ENCODE assay signal across 14 cellular contexts in genomic region chr7:47591655-47592572, GRCh38. TPM values are rescaled to one million over a fixed set of nuclear protein-coding genes. Genes with fewer than 3 reads are reported as not detected.
A peak's percentile ranks its signal among the peaks of the same experiment; 100 is the strongest.
DNase-seq lines count a peak whose midpoint lies in the region; ATAC-seq and TF ChIP-seq lines count a peak whose summit lies in the region.
"Had no signal": no experiment of that assay in that cellular context is flagged by ENCODE, and none has a peak within 500 bp of the region (broad histone marks: within the 10 kb centered on the region; RNA-seq: fewer than 3 reads in every experiment).

No MANE protein-coding gene starts in this region.

- TF ChIP-seq CTCF in cardiac fibroblast (IDR thresholded peaks at IDR 0.05; ENCODE audit: low read depth, low read length) (no peak), left lung (IDR thresholded peaks at IDR 0.05) (no peak), type B pancreatic cell (conservative IDR thresholded peaks at IDR 0.05) (no peak), transverse colon (IDR thresholded peaks at IDR 0.05) (no peak)

- H3K36me3 ChIP-seq in HUES64 (ENCODE audit: insufficient read depth, low read length) (no peaks in the 10 kb centered on the region), left lung (no peaks in the 10 kb centered on the region), transverse colon (no peaks in the 10 kb centered on the region)
- H3K36me3 ChIP-seq: adrenal gland had no signal

- H3K9ac ChIP-seq in HUES64 (ENCODE audit: low read depth, low read length) = no peak overlapping the region; the same call in 1 of the 2 replicates

- H3K36me3 Mint-ChIP-seq in type B pancreatic cell = no peaks in the 10 kb centered on the region

- peak; percentile 50 for ATAC-seq in left lung
- no peak for ATAC-seq in HG03439 (IDR thresholded peaks at IDR 0.05; ENCODE audit: unreplicated experiment)
- ATAC-seq: mucosa of descending colon had no signal

- H3K27ac ChIP-seq in HUES64 (ENCODE audit: low read depth, low read length) = peak overlapping the region; percentile 32; the same call in 1 of the 2 replicates
- H3K27ac ChIP-seq in left lung = peak overlapping the region in 1 of 2 donors; percentile 8
- H3K27ac ChIP-seq in transverse colon = no peak overlapping the region

- peaks cover 6% of the 10 kb centered on the region for H3K9me3 ChIP-seq in HUES64 (ENCODE audit: insufficient read depth, low read depth, low read length)
- peaks cover 0 to 10% of the 10 kb centered on the region in 2 donors for H3K9me3 ChIP-seq in left lung
- H3K9me3 ChIP-seq in transverse colon = peaks cover 6% of the 10 kb centered on the region in 2 donors

- peaks cover 3% of the 10 kb centered on the region for H3K27me3 Mint-ChIP-seq in type B pancreatic cell

- no peak for TF ChIP-seq POLR2A in transverse colon (IDR thresholded peaks at IDR 0.05)

- in situ Hi-C loops in transverse colon (cut with MboI; ENCODE audit: low pct_ligation_motif_present in 1 of 4, low pct_unique_long_range_greater_than_20kb in 1 of 4, low sequenced_read_pairs in 3 of 4) = loop anchor here in 2 of 4 donors (25.0 kb wide), 2 partner anchors 130 to 220 kb away; no protein-coding TSS in a partner anchor

- H3K27ac Mint-ChIP-seq in type B pancreatic cell = peak overlapping the region; percentile 51

- H3K9me3 Mint-ChIP-seq in type B pancreatic cell = peaks cover 3% of the 10 kb centered on the region

- 63% methylated on average over 17 of the region's 17 CpGs for WGBS in HUES64
- 64 to 73% methylated on average over 15 to 17 of the region's 17 CpGs for WGBS in transverse colon (ENCODE audit: low coverage in 1 of 2), 2 donors

- H3K4me3 ChIP-seq in HUES64 (ENCODE audit: low read length) (no peak overlapping the region), cardiac fibroblast (replicated peaks in 1 of 2; ENCODE audit: low read depth in 2 of 2, low read length in 2 of 2) (no peak overlapping the region), left lung (no peak overlapping the region), transverse colon (no peak overlapping the region)
- H3K4me3 ChIP-seq: adrenal gland, mucosa of descending colon had no signal

- H3K27me3 ChIP-seq in HUES64 (ENCODE audit: insufficient read depth, low read length) (no peaks in the 10 kb centered on the region), left lung (no peaks in the 10 kb centered on the region), transverse colon (no peaks in the 10 kb centered on the region)
- H3K27me3 ChIP-seq: adrenal gland had no signal

- intact Hi-C loops in left lung (cut with DNase I) = no loop called here
- intact Hi-C loops in transverse colon (cut with DNase I; ENCODE audit: low total_unique reads) = no loop called here

- H3K4me1 Mint-ChIP-seq in type B pancreatic cell (ENCODE audit: unreplicated experiment) = peaks cover 24% of the 10 kb centered on the region

- no peak for TF ChIP-seq EP300 in transverse colon (IDR thresholded peaks at IDR 0.05; ENCODE audit: low read depth)

- H3K4me3 Mint-ChIP-seq in type B pancreatic cell = peak overlapping the region; percentile 39

- DNase-seq in cardiac fibroblast (ENCODE audit: low read depth in 2 of 2) = peak; percentile 43 to 77
- DNase-seq in left lung = no peak
- DNase-seq in type B pancreatic cell (ENCODE audit: extremely low spot score, unreplicated experiment) = no peak
- no peak for DNase-seq in transverse colon
- no peak for DNase-seq in DMS79 treated with DMSO at 0.1 percent for 48 hours (lab: John Stamatoyannopoulos, UW)
- DNase-seq in DMS53 (lab: John Stamatoyannopoulos, UW) = no peak
- DNase-seq: activated CD8-positive, alpha-beta memory T cell treated with anti-CD3 and anti-CD28 coated beads, Interleukin-2, amount 50 U/mL, for 48 hours; adrenal gland; effector CD8-positive, alpha-beta T cell; mucosa of descending colon; retina; substantia nigra had no signal

- peaks cover 17% of the 10 kb centered on the region for H3K4me1 ChIP-seq in HUES64 (ENCODE audit: insufficient read depth, low read length)
- H3K4me1 ChIP-seq in left lung = peaks cover 10 to 20% of the 10 kb centered on the region in 2 donors
- peaks cover 0 to 36% (median 11%) of the 10 kb centered on the region in 4 donors for H3K4me1 ChIP-seq in transverse colon
- H3K4me1 ChIP-seq: adrenal gland had no signal

RNA-seq across cellular contexts. Expression of gene TNS3, which starts 10.0 kb away (rescaled TPM):
- 13.1 TPM for polyA plus RNA-seq in HUES64 (2013, experiment 1 of 2)
- polyA plus RNA-seq in HUES64 (2013, experiment 2 of 2) = 11.7 TPM
- total RNA-seq in left lung = 100 to 1,000 TPM; 126 to 151 TPM
- 48.8 and 138 TPM in 2 replicates for total RNA-seq in type B pancreatic cell (ENCODE audit: low replicate concordance)
- total RNA-seq in transverse colon = 100 to 1,000 TPM in 1 of 4 donors, 10 to 100 TPM in 3; 58.5 to 104 (median 72.7) TPM

Comparison
In these comparisons a context has a peak if more than half of its experiments do, and no peak if none do; other contexts are left out.
1. DNase-seq: peak in cardiac fibroblast (2 of 2); none in left lung (0 of 2), type B pancreatic cell (single experiment), transverse colon (single experiment), DMS79 treated with DMSO at 0.1 percent for 48 hours (single experiment) and DMS53 (single experiment).